In the genomic region with DNA sequence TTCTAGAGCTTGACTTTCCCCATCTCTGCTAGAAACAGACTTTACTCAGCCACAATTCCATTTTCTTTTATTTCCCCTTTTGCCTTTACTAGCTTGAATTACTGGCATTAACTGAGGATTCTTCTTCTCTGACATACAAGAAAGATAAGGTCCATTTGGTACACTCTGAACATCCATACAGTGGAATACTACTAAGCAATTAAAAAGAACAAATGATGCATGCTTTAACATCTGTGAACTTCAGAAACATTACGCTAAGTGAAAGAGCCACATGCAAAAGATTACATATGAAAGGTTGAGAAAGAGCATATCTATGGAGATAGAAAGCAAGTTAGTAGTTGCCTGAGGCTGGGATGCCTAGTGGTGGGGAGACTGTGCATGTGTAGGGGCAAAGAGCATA, we compare ENCODE assay signal across 34 cellular contexts.
"Had no signal": no experiment of that assay in that cellular context is flagged by ENCODE, and none has a peak within 500 bp of the region (broad histone marks: within the 10 kb centered on the region; RNA-seq: fewer than 3 reads in every experiment).

No MANE protein-coding gene starts in this region.

- DNase-seq: activated B cell treated with CpG ODN at 0.5 μM for 24 hours; activated CD4-positive, alpha-beta memory T cell treated with anti-CD3 and anti-CD28 coated beads for 36 hours; activated CD4-positive, alpha-beta T cell treated with anti-CD3 and anti-CD28 coated beads for 4 hours; activated CD4-positive, alpha-beta T cell treated with anti-CD3 and anti-CD28 coated beads, Interleukin-2, amount 10 ng/mL, durations not matched to agents 24 days and 14 days; activated CD4-positive, alpha-beta T cell treated with anti-CD3 and anti-CD28 coated beads, Interleukin-2, amount 50 U/mL, for 1 hour; activated CD4-positive, alpha-beta T cell treated with anti-CD3 and anti-CD28 coated beads, Interleukin-2, amount 50 U/mL, for 4 hours; activated CD4-positive, CD25-positive, alpha-beta regulatory T cell treated with anti-CD3 and anti-CD28 coated beads, Interleukin-2, amount 50 U/mL, for 72 hours; activated CD8-positive, alpha-beta memory T cell treated with anti-CD3 and anti-CD28 coated beads, Interleukin-2, amount 50 U/mL, for 4 hours; activated CD8-positive, alpha-beta T cell treated with anti-CD3 and anti-CD28 coated beads for 36 hours; activated effector memory CD4-positive, alpha-beta T cell treated with anti-CD3 and anti-CD28 coated beads, Interleukin-2, amount 50 U/mL, for 16 hours; activated gamma-delta T cell treated with Interleukin-2 at 50 U/mL for 16 hours; activated naive CD4-positive, alpha-beta T cell; activated naive CD4-positive, alpha-beta T cell treated with anti-CD3 and anti-CD28 coated beads for 36 hours; activated naive CD4-positive, alpha-beta T cell treated with anti-CD3 and anti-CD28 coated beads, Interleukin-2, amount 50 U/mL, for 16 hours; activated naive CD8-positive, alpha-beta T cell treated with anti-CD3 and anti-CD28 coated beads for 36 hours; activated T-cell treated with anti-CD3 and anti-CD28 coated beads for 4 hours; activated T-cell treated with anti-CD3 and anti-CD28 coated beads, Interleukin-2, amount 50 U/mL, for 1 hour; activated T-cell treated with anti-CD3 and anti-CD28 coated beads, Interleukin-2, amount 50 U/mL, for 4 hours; activated T-cell treated with anti-CD3 and anti-CD28 coated beads, Interleukin-2, amount 50 U/mL, for 72 hours; adrenal gland; amniotic stem cell; aorta; body of pancreas; brain microvascular endothelial cell; central memory CD4-positive, alpha-beta T cell; T-helper 2 cell; T-helper 9 cell had no signal

- H3K36me3 ChIP-seq: adrenal gland, brain microvascular endothelial cell, breast epithelium had no signal

- H3K9me3 ChIP-seq: adrenal gland, body of pancreas had no signal

- H3K4me3 ChIP-seq: adrenal gland, body of pancreas, breast epithelium had no signal

- H3K4me1 ChIP-seq: adrenal gland, body of pancreas, breast epithelium had no signal

- H3K27me3 ChIP-seq: adrenal gland, body of pancreas, brain microvascular endothelial cell, breast epithelium had no signal

- H3K27ac ChIP-seq: adrenal gland, body of pancreas, brain microvascular endothelial cell, breast epithelium, VCaP had no signal

- ATAC-seq: activated CD8-positive, alpha-beta T cell treated with anti-CD3 and anti-CD28 coated beads for 36 hours; activated naive CD4-positive, alpha-beta T cell treated with anti-CD3 and anti-CD28 coated beads, Interleukin-2, amount 50 U/mL, for 72 hours; activated T-cell treated with anti-CD3 and anti-CD28 coated beads, Interleukin-2, amount 50 U/mL, for 4 hours; activated T-cell treated with anti-CD3 and anti-CD28 coated beads, Interleukin-2, amount 50 U/mL, for 72 hours; activated T-helper 17 cell treated with anti-CD3 and anti-CD28 coated beads, Interleukin-2, amount 50 U/mL, for 72 hours; body of pancreas had no signal

- FAIRE-seq: astrocyte, colon, TTC549 had no signal
